Comparison of ENCODE assay signal across 9 cellular contexts in the genomic region with DNA sequence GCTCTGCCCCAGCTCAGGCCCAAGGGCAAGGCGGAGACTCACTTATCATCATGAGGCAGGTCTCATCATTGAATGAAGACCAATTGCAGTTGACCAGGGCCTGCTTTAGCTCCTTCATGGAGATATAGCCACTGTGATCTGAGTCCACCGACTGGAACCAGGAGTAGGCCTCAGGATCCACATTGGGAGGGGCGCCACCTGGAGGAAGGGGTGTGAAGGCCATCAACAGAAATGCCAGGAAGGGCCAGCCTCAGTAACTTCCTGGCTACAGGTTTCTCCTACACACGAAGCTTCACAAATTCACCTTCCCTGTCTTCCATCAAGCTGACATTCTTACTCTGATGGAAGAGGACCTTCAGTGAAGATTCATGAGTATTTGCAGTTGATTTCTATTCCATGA. TPM values are rescaled to one million over a fixed set of nuclear protein-coding genes. Genes with fewer than 3 reads are reported as not detected.
DNase-seq lines count a peak whose midpoint lies in the region; ATAC-seq and TF ChIP-seq lines count a peak whose summit lies in the region.
"Had no signal": no experiment of that assay in that cellular context is flagged by ENCODE, and none has a peak within 500 bp of the region (broad histone marks: within the 10 kb centered on the region; RNA-seq: fewer than 3 reads in every experiment).

No MANE protein-coding gene starts in this region.

- peak; percentile 44 for TF ChIP-seq CTCF in BE2C (IDR thresholded peaks at IDR 0.05; ENCODE audit: low read depth, low read length)
- TF ChIP-seq CTCF in GM13976 (IDR thresholded peaks at IDR 0.05; ENCODE audit: borderline replicate concordance, control extremely low read depth, extremely low read depth, insufficient read depth, missing control alignments), result peak; percentile 33
- TF ChIP-seq CTCF in WTC11 (IDR thresholded peaks at IDR 0.05), result peak; percentile 54; the same call in 1 of the 2 replicates
- peak in 1 of 2 donors; percentile 17 for TF ChIP-seq CTCF in left lung (IDR thresholded peaks at IDR 0.05)

- H3K27ac ChIP-seq in left lung, result no peak overlapping the region

- no peak for DNase-seq in BE2C
- peak; percentile 34 for DNase-seq in GM13976 (ENCODE audit: low spot score)
- DNase-seq in WTC11 (ENCODE audit: low spot score), result peak; percentile 75
- no peak for DNase-seq in left lung
- no peak for DNase-seq in sciatic nerve (ENCODE audit: low spot score)
- no peak for DNase-seq in NCI-H524 (lab: John Stamatoyannopoulos, UW)

- H3K4me3 ChIP-seq in BE2C (ENCODE audit: low read depth, low read length) (no peak overlapping the region), left lung (no peak overlapping the region)

- H3K27me3 ChIP-seq in BE2C (no peaks in the 10 kb centered on the region), left lung (no peaks in the 10 kb centered on the region)

- in situ Hi-C loops in GM13976 (cut with MboI; ENCODE audit: low sequenced_read_pairs, unreplicated experiment), result no loop called here

- intact Hi-C loops in left lung (cut with DNase I) (no loop called here), sciatic nerve (cut with DNase I) (no loop called here)

- peaks cover 28% of the 10 kb centered on the region for H3K4me1 ChIP-seq in BE2C
- H3K4me1 ChIP-seq in left lung, result peaks cover 0 to 24% of the 10 kb centered on the region in 2 donors

- peaks cover 15% of the 10 kb centered on the region for H3K36me3 Mint-ChIP-seq in WTC11

- peak overlapping the region; percentile 76; the same call in 1 of the 2 replicates for H3K27ac Mint-ChIP-seq in WTC11

- ATAC-seq in WTC11 (peak; percentile 86), left lung (peak; percentile 27), sciatic nerve (no peak), HG03460 (IDR thresholded peaks at IDR 0.05; ENCODE audit: unreplicated experiment) (no peak), GM21515 (IDR thresholded peaks at IDR 0.05; ENCODE audit: unreplicated experiment) (no peak)

- H3K27me3 Mint-ChIP-seq in WTC11 (ENCODE audit: low read depth), result no peaks in the 10 kb centered on the region

- H3K36me3 ChIP-seq in BE2C (peaks cover 10% of the 10 kb centered on the region), left lung (peaks cover 0 to 70% of the 10 kb centered on the region in 2 donors)

- H3K9me3 ChIP-seq in BE2C, result no peaks in the 10 kb centered on the region
- H3K9me3 ChIP-seq in left lung, result no peaks in the 10 kb centered on the region

- CTCF ChIA-PET in WTC11 (lab: Charles Lee), result interaction anchor here (0.5 to 2.0 kb wide), 33 partner anchors 8 to 708 kb away, joined by 3 to 31 read pairs (median 4); a partner anchor contains a TSS

- H3K4me1 Mint-ChIP-seq in WTC11, result no peaks in the 10 kb centered on the region

- H3K4me3 Mint-ChIP-seq in WTC11, result no peak overlapping the region

- no peaks in the 10 kb centered on the region for H3K9me3 Mint-ChIP-seq in WTC11

- POLR2A ChIA-PET in WTC11 (lab: Charles Lee), result no interaction called here

TF ChIP-seq in WTC11, 78 proteins besides CTCF, POLR2A, EP300 and RAD21:
- no peak for TF ChIP-seq ZNF396 (CRISPR knock-in tag; IDR thresholded peaks at IDR 0.05; ENCODE audit: borderline replicate concordance)
- TF ChIP-seq OVOL2 (CRISPR knock-in tag; IDR thresholded peaks at IDR 0.05; ENCODE audit: borderline replicate concordance), result no peak
- TF ChIP-seq, protein P1, sequence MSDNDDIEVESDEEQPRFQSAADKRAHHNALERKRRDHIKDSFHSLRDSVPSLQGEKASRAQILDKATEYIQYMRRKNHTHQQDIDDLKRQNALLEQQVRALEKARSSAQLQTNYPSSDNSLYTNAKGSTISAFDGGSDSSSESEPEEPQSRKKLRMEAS (CRISPR knock-in tag; IDR thresholded peaks at IDR 0.05), result no peak

RNA-seq across cellular contexts. Expression of a gene that starts 11.6 kb away (rescaled TPM):
- 94.0 TPM for polyA plus RNA-seq in BE2C (2012; ENCODE audit: insufficient read depth, insufficient read length, low read depth)
- total RNA-seq in WTC11 (2021) (33.7 to 37.0 TPM (median 35.5 TPM) in 3 replicates), left lung (10 to 100 TPM; 70.3 to 75.8 TPM), sciatic nerve (56.7 TPM)

RNA-seq across cellular contexts. Expression of a gene that starts 15.6 kb away (rescaled TPM):
- polyA plus RNA-seq in BE2C (2012; ENCODE audit: insufficient read depth, insufficient read length, low read depth), result not detected
- total RNA-seq in WTC11 (2021), result 0.13 to 0.23 TPM (median 0.14 TPM) in 3 replicates
- total RNA-seq in left lung, result not detected
- total RNA-seq in sciatic nerve, result 0.31 TPM

RNA-seq across cellular contexts. Expression of a gene that starts 56.8 kb away (rescaled TPM):
- 0.31 TPM for polyA plus RNA-seq in BE2C (2012; ENCODE audit: insufficient read depth, insufficient read length, low read depth)
- 7.2 to 8.4 TPM (median 8.4 TPM) in 3 replicates for total RNA-seq in WTC11 (2021)
- 100 to 1,000 TPM in 1 of 2 donors, 10 to 100 TPM in 1; 66.6 to 106 TPM for total RNA-seq in left lung
- 91.9 TPM for total RNA-seq in sciatic nerve
- polyA plus RNA-seq: neural cell had no signal

Comparison
In these comparisons a context has a peak if more than half of its experiments do, and no peak if none do; other contexts are left out.
1. DNase-seq: peak in GM13976 (single experiment) and WTC11 (single experiment); none in BE2C (single experiment), left lung (0 of 2), sciatic nerve (single experiment) and NCI-H524 (0 of 2).
2. ATAC-seq: peak in WTC11 (single experiment) and left lung (single experiment); none in sciatic nerve (single experiment), HG03460 (single experiment) and GM21515 (single experiment).